In genomic region chr2:68822207-68822872, GRCh38 we compare ENCODE assay signal across 28 cellular contexts. TPM values are rescaled to one million over a fixed set of nuclear protein-coding genes. Genes with fewer than 3 reads are reported as not detected.
DNase-seq lines count a peak whose midpoint lies in the region; ATAC-seq and TF ChIP-seq lines count a peak whose summit lies in the region.
"Had no signal": no experiment of that assay in that cellular context is flagged by ENCODE, and none has a peak within 500 bp of the region (broad histone marks: within the 10 kb centered on the region; RNA-seq: fewer than 3 reads in every experiment).

No MANE protein-coding gene starts in this region.

- no peak overlapping the region for H3K4me3 Mint-ChIP-seq in T-helper 2 cell treated with Interferon-gamma antibody and Interleukin-4, amounts not matched to agents 5 μg/mL and 100 μg/mL, for 36 hours
- H3K4me3 Mint-ChIP-seq in CD14-positive monocyte = no peak overlapping the region
- H3K4me3 Mint-ChIP-seq in activated naive CD8-positive, alpha-beta T cell treated with anti-CD3 and anti-CD28 coated beads, Interleukin-2, amount 10 ng/mL, durations not matched to agents 7 days and 5 days = no peak overlapping the region
- no peak overlapping the region for H3K4me3 Mint-ChIP-seq in natural killer cell treated with Interleukin-12 subunit alpha and Interleukin-12 subunit beta and Interleukin-15 and Interleukin-18, amount 100 ng/mL, for 72 hours
- H3K4me3 Mint-ChIP-seq: activated CD8-positive, alpha-beta memory T cell treated with anti-CD3 and anti-CD28 coated beads, Interleukin-2, amount 10 ng/mL, durations not matched to agents 7 days and 5 days; HFFc6 had no signal

- H3K27ac Mint-ChIP-seq in T-helper 2 cell treated with Interferon-gamma antibody and Interleukin-4, amounts not matched to agents 5 μg/mL and 100 μg/mL, for 36 hours = peak overlapping the region; percentile 49
- H3K27ac Mint-ChIP-seq in CD14-positive monocyte = peak overlapping the region; percentile 19 to 83 (median 50)
- peak overlapping the region; percentile 5 for H3K27ac Mint-ChIP-seq in activated naive CD8-positive, alpha-beta T cell treated with anti-CD3 and anti-CD28 coated beads, Interleukin-2, amount 10 ng/mL, durations not matched to agents 7 days and 5 days
- peak overlapping the region; percentile 67 to 80 for H3K27ac Mint-ChIP-seq in natural killer cell treated with Interleukin-12 subunit alpha and Interleukin-12 subunit beta and Interleukin-15 and Interleukin-18, amount 100 ng/mL, for 72 hours
- H3K27ac Mint-ChIP-seq: activated CD8-positive, alpha-beta memory T cell treated with anti-CD3 and anti-CD28 coated beads, Interleukin-2, amount 10 ng/mL, durations not matched to agents 7 days and 5 days; HFFc6 had no signal

- H3K4me1 Mint-ChIP-seq in T-helper 2 cell treated with Interferon-gamma antibody and Interleukin-4, amounts not matched to agents 5 μg/mL and 100 μg/mL, for 36 hours (ENCODE audit: low read depth) = peaks cover 6% of the 10 kb centered on the region
- peaks cover 13% of the 10 kb centered on the region for H3K4me1 Mint-ChIP-seq in CD14-positive monocyte
- H3K4me1 Mint-ChIP-seq in activated naive CD8-positive, alpha-beta T cell treated with anti-CD3 and anti-CD28 coated beads, Interleukin-2, amount 10 ng/mL, durations not matched to agents 7 days and 5 days = peaks cover 7% of the 10 kb centered on the region
- H3K4me1 Mint-ChIP-seq in natural killer cell treated with Interleukin-12 subunit alpha and Interleukin-12 subunit beta and Interleukin-15 and Interleukin-18, amount 100 ng/mL, for 72 hours (ENCODE audit: low read depth in 2 of 2) = peaks cover 38 to 44% of the 10 kb centered on the region in 2 donors

- TF ChIP-seq CTCF in CD14-positive monocyte (IDR thresholded peaks at IDR 0.05) = no peak

- ATAC-seq in activated naive CD8-positive, alpha-beta T cell treated with anti-CD3 and anti-CD28 coated beads, Interleukin-2, amount 10 ng/mL, durations not matched to agents 7 days and 5 days (ENCODE audit: low read depth) = no peak
- ATAC-seq in natural killer cell treated with Interleukin-12 subunit alpha and Interleukin-12 subunit beta and Interleukin-15 and Interleukin-18, amount 100 ng/mL, for 72 hours = no peak
- ATAC-seq: activated CD8-positive, alpha-beta memory T cell treated with anti-CD3 and anti-CD28 coated beads, Interleukin-2, amount 10 ng/mL, durations not matched to agents 7 days and 5 days; left lung; psoas muscle had no signal

- intact Hi-C loops in CD14-positive monocyte (cut with micrococcal nuclease) = no loop called here

- H3K27me3 Mint-ChIP-seq in T-helper 2 cell treated with Interferon-gamma antibody and Interleukin-4, amounts not matched to agents 5 μg/mL and 100 μg/mL, for 36 hours (ENCODE audit: low read depth) = no peaks in the 10 kb centered on the region
- no peaks in the 10 kb centered on the region for H3K27me3 Mint-ChIP-seq in CD14-positive monocyte (ENCODE audit: low read depth in 3 of 3)
- no peaks in the 10 kb centered on the region for H3K27me3 Mint-ChIP-seq in activated naive CD8-positive, alpha-beta T cell treated with anti-CD3 and anti-CD28 coated beads, Interleukin-2, amount 10 ng/mL, durations not matched to agents 7 days and 5 days
- H3K27me3 Mint-ChIP-seq in natural killer cell treated with Interleukin-12 subunit alpha and Interleukin-12 subunit beta and Interleukin-15 and Interleukin-18, amount 100 ng/mL, for 72 hours = no peaks in the 10 kb centered on the region
- H3K27me3 Mint-ChIP-seq: activated CD8-positive, alpha-beta memory T cell treated with anti-CD3 and anti-CD28 coated beads, Interleukin-2, amount 10 ng/mL, durations not matched to agents 7 days and 5 days had no signal

- H3K9me3 Mint-ChIP-seq in T-helper 2 cell treated with Interferon-gamma antibody and Interleukin-4, amounts not matched to agents 5 μg/mL and 100 μg/mL, for 36 hours = no peaks in the 10 kb centered on the region
- H3K9me3 Mint-ChIP-seq in CD14-positive monocyte = no peaks in the 10 kb centered on the region
- no peaks in the 10 kb centered on the region for H3K9me3 Mint-ChIP-seq in activated naive CD8-positive, alpha-beta T cell treated with anti-CD3 and anti-CD28 coated beads, Interleukin-2, amount 10 ng/mL, durations not matched to agents 7 days and 5 days
- H3K9me3 Mint-ChIP-seq in natural killer cell treated with Interleukin-12 subunit alpha and Interleukin-12 subunit beta and Interleukin-15 and Interleukin-18, amount 100 ng/mL, for 72 hours = no peaks in the 10 kb centered on the region
- H3K9me3 Mint-ChIP-seq: HFFc6 had no signal

- H3K36me3 Mint-ChIP-seq in T-helper 2 cell treated with Interferon-gamma antibody and Interleukin-4, amounts not matched to agents 5 μg/mL and 100 μg/mL, for 36 hours (ENCODE audit: low read depth) = peaks cover 83% of the 10 kb centered on the region
- peaks cover 92 to 98% of the 10 kb centered on the region in 2 donors for H3K36me3 Mint-ChIP-seq in CD14-positive monocyte
- H3K36me3 Mint-ChIP-seq in activated naive CD8-positive, alpha-beta T cell treated with anti-CD3 and anti-CD28 coated beads, Interleukin-2, amount 10 ng/mL, durations not matched to agents 7 days and 5 days = peaks cover 41% of the 10 kb centered on the region
- H3K36me3 Mint-ChIP-seq in natural killer cell treated with Interleukin-12 subunit alpha and Interleukin-12 subunit beta and Interleukin-15 and Interleukin-18, amount 100 ng/mL, for 72 hours = peaks cover 61% of the 10 kb centered on the region

- no peak for DNase-seq in T-helper 2 cell treated with Interferon-gamma antibody and Interleukin-4, amounts not matched to agents 5 μg/mL and 100 μg/mL, for 36 hours (ENCODE audit: low spot score)
- DNase-seq in T-helper 2 cell = no peak
- DNase-seq in CD14-positive monocyte (ENCODE audit: low spot score) = no peak
- no peak for DNase-seq in activated naive CD8-positive, alpha-beta T cell treated with anti-CD3 and anti-CD28 coated beads, Interleukin-2, amount 10 ng/mL, durations not matched to agents 7 days and 5 days
- DNase-seq in natural killer cell treated with Interleukin-12 subunit alpha and Interleukin-12 subunit beta and Interleukin-15 and Interleukin-18, amount 100 ng/mL, for 72 hours (ENCODE audit: low spot score) = no peak
- no peak for DNase-seq in NOMO-1 (lab: John Stamatoyannopoulos, UW; ENCODE audit: unreplicated experiment in 2 of 2)
- DNase-seq in COLO829 (ENCODE audit: low spot score) = no peak
- DNase-seq in DMS153 (lab: John Stamatoyannopoulos, UW) = no peak
- DNase-seq: 8988T; activated CD4-positive, alpha-beta T cell treated with anti-CD3 and anti-CD28 coated beads for 4 hours; activated CD8-positive, alpha-beta memory T cell treated with anti-CD3 and anti-CD28 coated beads, Interleukin-2, amount 10 ng/mL, durations not matched to agents 7 days and 5 days; activated effector memory CD4-positive, alpha-beta T cell treated with Interleukin-2 at 50 U/mL for 16 hours; amygdala; Calu3; dermis blood vessel endothelial cell; EL; HFFc6; KBM-7; left lung; NCI-H1436 treated with DMSO at 0.1 percent for 48 hours; NCI-H2171; NCI-H526 treated with DMSO at 0.1 percent for 48 hours; psoas muscle; stimulated activated CD4-positive, alpha-beta T cell treated with anti-CD3 and anti-CD28 coated beads, Interleukin-1b, Interleukin-23, amount 100 ng/mL, for 48 hours; stimulated activated naive CD4-positive, alpha-beta T cell; thyroid gland had no signal

- POLR2A ChIA-PET in activated naive CD8-positive, alpha-beta T cell treated with anti-CD3 and anti-CD28 coated beads, Interleukin-2, amount 10 ng/mL, durations not matched to agents 7 days and 5 days (lab: Charles Lee) = no interaction called here

RNA-seq across cellular contexts. Expression of gene BMP10, which starts 48.9 kb away (rescaled TPM):
- not detected for polyA plus RNA-seq in CD14-positive monocyte
- total RNA-seq in activated naive CD8-positive, alpha-beta T cell treated with anti-CD3 and anti-CD28 coated beads, Interleukin-2, amount 10 ng/mL, durations not matched to agents 7 days and 5 days = not detected
- total RNA-seq in natural killer cell treated with Interleukin-12 subunit alpha and Interleukin-12 subunit beta and Interleukin-15 and Interleukin-18, amount 100 ng/mL, for 72 hours = not detected
- total RNA-seq: activated CD8-positive, alpha-beta memory T cell treated with anti-CD3 and anti-CD28 coated beads, Interleukin-2, amount 10 ng/mL, durations not matched to agents 7 days and 5 days; Calu3; dermis blood vessel endothelial cell; HFFc6; left lung; mononuclear cell; skeletal muscle tissue; thyroid gland had no signal
- polyA plus RNA-seq: psoas muscle had no signal

Comparison
In these comparisons a context has a peak if more than half of its experiments do, and no peak if none do; other contexts are left out.
1. H3K27ac Mint-ChIP-seq: peak in every context shown above with its lines; median percentile 74 in natural killer cell treated with Interleukin-12 subunit alpha and Interleukin-12 subunit beta and Interleukin-15 and Interleukin-18, amount 100 ng/mL, for 72 hours; 50 in CD14-positive monocyte; 49 in T-helper 2 cell treated with Interferon-gamma antibody and Interleukin-4, amounts not matched to agents 5 μg/mL and 100 μg/mL, for 36 hours; 5 in activated naive CD8-positive, alpha-beta T cell treated with anti-CD3 and anti-CD28 coated beads, Interleukin-2, amount 10 ng/mL, durations not matched to agents 7 days and 5 days.